Comparison of ENCODE assay signal across 12 cellular contexts in the genomic region with DNA sequence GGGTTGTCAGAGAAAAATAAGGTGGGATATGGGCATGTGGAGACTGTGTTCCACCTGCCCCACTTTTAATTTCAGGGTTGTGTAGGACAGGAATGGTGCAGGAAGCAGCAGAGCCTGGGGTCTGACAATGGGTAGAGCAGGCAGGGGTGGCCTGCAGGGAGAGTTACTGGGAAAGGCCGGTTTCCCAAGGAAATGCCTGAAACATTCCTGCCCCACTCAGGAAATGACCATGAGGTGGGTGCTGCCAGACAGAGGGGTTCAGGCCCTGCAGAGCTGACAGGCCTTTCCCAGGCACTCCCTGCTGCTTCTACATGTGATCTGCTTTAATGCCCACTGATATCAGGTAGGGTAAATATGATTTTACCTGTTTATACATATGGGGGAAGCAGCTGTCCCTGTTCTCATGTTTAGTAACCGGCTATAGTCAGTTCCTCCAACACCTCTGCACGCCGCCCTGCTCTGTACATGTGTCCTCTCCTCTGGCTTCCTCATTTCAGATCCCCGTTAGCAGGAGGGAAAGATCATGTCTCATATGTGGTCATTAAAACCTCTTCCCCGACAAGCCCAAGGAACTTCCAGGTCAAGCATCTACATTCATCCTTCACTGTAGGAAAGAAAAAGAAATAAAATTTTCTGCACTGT.
DNase-seq lines count a peak whose midpoint lies in the region; ATAC-seq, FAIRE-seq and TF ChIP-seq lines count a peak whose summit lies in the region.
"Had no signal": no experiment of that assay in that cellular context is flagged by ENCODE, and none has a peak within 500 bp of the region (broad histone marks: within the 10 kb centered on the region; RNA-seq: fewer than 3 reads in every experiment).

No MANE protein-coding gene starts in this region.

- H4K5ac ChIP-seq in mesendoderm (ENCODE audit: low read length): no peak overlapping the region

- H3K9me3 Mint-ChIP-seq in CD14-positive monocyte (peaks cover 0 to 2% (median 0%) of the 10 kb centered on the region in 7 donors), WTC11 (no peaks in the 10 kb centered on the region)
- H3K9me3 Mint-ChIP-seq: neural progenitor cell had no signal

- peaks cover 0 to 3% (median 2%) of the 10 kb centered on the region in 3 donors for H3K27me3 Mint-ChIP-seq in CD14-positive monocyte (ENCODE audit: low read depth in 3 of 3)
- peaks cover 5% of the 10 kb centered on the region for H3K27me3 Mint-ChIP-seq in WTC11 (ENCODE audit: low read depth)

- POLR2A ChIA-PET in WTC11 (lab: Charles Lee): interaction anchor here (1.0 kb wide), 1 partner anchor 11 kb away, joined by 5 read pairs; no protein-coding TSS in a partner anchor

- peaks cover 13% of the 10 kb centered on the region for H3K4me1 Mint-ChIP-seq in CD14-positive monocyte
- H3K4me1 Mint-ChIP-seq in WTC11: peaks cover 21% of the 10 kb centered on the region

- H3K27ac Mint-ChIP-seq in CD14-positive monocyte (peak overlapping the region in 2 of 7 donors; percentile 13 to 74), WTC11 (peak overlapping the region; percentile 22)
- H3K27ac Mint-ChIP-seq: neural progenitor cell had no signal

- H3K4me3 ChIP-seq in HL-60 (replicated peaks; ENCODE audit: insufficient read depth, low read length) (no peak overlapping the region), mesendoderm (ENCODE audit: low read length) (no peak overlapping the region)
- H3K4me3 ChIP-seq: BLaER1, neural progenitor cell had no signal

- no peak overlapping the region for H3K9ac ChIP-seq in mesendoderm (ENCODE audit: low read length)
- H3K9ac ChIP-seq: BLaER1, neural progenitor cell had no signal

- H3K36me3 Mint-ChIP-seq in CD14-positive monocyte (no peaks in the 10 kb centered on the region), WTC11 (no peaks in the 10 kb centered on the region)
- H3K36me3 Mint-ChIP-seq: neural progenitor cell had no signal

- H3K4me3 Mint-ChIP-seq in CD14-positive monocyte: no peak overlapping the region
- H3K4me3 Mint-ChIP-seq in WTC11: no peak overlapping the region
- H3K4me3 Mint-ChIP-seq: neural progenitor cell had no signal

- intact Hi-C loops in CD14-positive monocyte (cut with micrococcal nuclease): no loop called here

- H3K4ac ChIP-seq in mesendoderm (ENCODE audit: low read depth, low read length): no peak overlapping the region

- no peaks in the 10 kb centered on the region for H3K36me3 ChIP-seq in mesendoderm (ENCODE audit: control insufficient read depth, insufficient read depth, low read length)
- H3K36me3 ChIP-seq: BLaER1, neural progenitor cell had no signal

- no peak overlapping the region for H2BK5ac ChIP-seq in mesendoderm (ENCODE audit: low read length)

- peak overlapping the region; percentile 55 for H3K27ac ChIP-seq in HL-60 (replicated peaks)
- no peak overlapping the region for H3K27ac ChIP-seq in mesendoderm (ENCODE audit: low read depth, low read length)
- H3K27ac ChIP-seq: BLaER1, neural progenitor cell had no signal

- H2AK5ac ChIP-seq in mesendoderm (ENCODE audit: low read length): no peak overlapping the region

- H3K79me2 ChIP-seq in mesendoderm (ENCODE audit: control insufficient read depth, insufficient read depth, low read length): no peaks in the 10 kb centered on the region

- H3K4me1 ChIP-seq in mesendoderm (ENCODE audit: control insufficient read depth, low read depth, low read length): no peaks in the 10 kb centered on the region

- TF ChIP-seq POLR2A in H54 (IDR thresholded peaks at IDR 0.05; ENCODE audit: low read depth, low read length): no peak

- DNase-seq in CD14-positive monocyte (ENCODE audit: low spot score): peak; percentile 57
- DNase-seq in HL-60 (ENCODE audit: low read depth in 1 of 2, low spot score in 1 of 2): peak; percentile 52 to 89
- DNase-seq in WTC11 (ENCODE audit: low spot score): no peak
- DNase-seq in mesendoderm: peak; percentile 19
- DNase-seq in activated CD4-positive, CD25-positive, alpha-beta regulatory T cell (lab: John Stamatoyannopoulos, UW): no peak
- DNase-seq in NCI-H1092 (lab: John Stamatoyannopoulos, UW): no peak
- no peak for DNase-seq in H54 (ENCODE audit: insufficient read length, low spot score)
- DNase-seq: activated CD4-positive, alpha-beta T cell treated with anti-CD3 and anti-CD28 coated beads for 1 hour; NCI-H2029 treated with DMSO at 0.1 percent for 48 hours had no signal

- H3K79me1 ChIP-seq in mesendoderm (ENCODE audit: low read length): no peaks in the 10 kb centered on the region

- no peak for TF ChIP-seq CTCF in CD14-positive monocyte (IDR thresholded peaks at IDR 0.05)
- no peak for TF ChIP-seq CTCF in HL-60 (IDR thresholded peaks at IDR 0.05; ENCODE audit: insufficient read depth, low read length)
- TF ChIP-seq CTCF in WTC11 (IDR thresholded peaks at IDR 0.05): no peak

- no peak for FAIRE-seq in H54 (lab: Jason Lieb, UNC)

- H3K56ac ChIP-seq in mesendoderm (ENCODE audit: low read length): no peak overlapping the region

- no peak overlapping the region for H3K4me2 ChIP-seq in mesendoderm (ENCODE audit: low read length)
- H3K4me2 ChIP-seq: BLaER1, neural progenitor cell had no signal

- CTCF ChIA-PET in WTC11 (lab: Charles Lee): interaction anchor here (0.6 to 2.5 kb wide), 34 partner anchors 9 to 459 kb away, joined by 3 to 49 read pairs (median 6); no protein-coding TSS in a partner anchor

- H2BK15ac ChIP-seq in mesendoderm (replicated peaks; ENCODE audit: low read depth): no peak overlapping the region

- H3K18ac ChIP-seq in mesendoderm (ENCODE audit: low read length): no peak overlapping the region

- ATAC-seq in WTC11 (peak; percentile 14; the same call in 1 of the 2 replicates), HG03354 (IDR thresholded peaks at IDR 0.05; ENCODE audit: poor library complexity, severe bottlenecking, unreplicated experiment) (no peak)

- H3K27me3 ChIP-seq in HL-60 (ENCODE audit: insufficient read depth, poor library complexity, severe bottlenecking): no peaks in the 10 kb centered on the region
- H3K27me3 ChIP-seq in mesendoderm (ENCODE audit: insufficient read depth, low read length, poor library complexity): no peaks in the 10 kb centered on the region
- H3K27me3 ChIP-seq: BLaER1, neural progenitor cell had no signal

- no peak overlapping the region for H2BK120ac ChIP-seq in mesendoderm (ENCODE audit: low read depth, low read length)

- WGBS in mesendoderm (ENCODE audit: extremely low coverage, insufficient coverage, low lambda C conversion rate): no CpG with 5 or more reads among the region's 6 CpGs

- no peak overlapping the region for H4K8ac ChIP-seq in mesendoderm (ENCODE audit: low read depth, low read length)

- no peak overlapping the region for H3K23ac ChIP-seq in mesendoderm (ENCODE audit: low read length)

TF ChIP-seq in WTC11, 78 proteins besides CTCF, POLR2A, EP300 and RAD21 (continues in another document):
- TF ChIP-seq, protein P1, sequence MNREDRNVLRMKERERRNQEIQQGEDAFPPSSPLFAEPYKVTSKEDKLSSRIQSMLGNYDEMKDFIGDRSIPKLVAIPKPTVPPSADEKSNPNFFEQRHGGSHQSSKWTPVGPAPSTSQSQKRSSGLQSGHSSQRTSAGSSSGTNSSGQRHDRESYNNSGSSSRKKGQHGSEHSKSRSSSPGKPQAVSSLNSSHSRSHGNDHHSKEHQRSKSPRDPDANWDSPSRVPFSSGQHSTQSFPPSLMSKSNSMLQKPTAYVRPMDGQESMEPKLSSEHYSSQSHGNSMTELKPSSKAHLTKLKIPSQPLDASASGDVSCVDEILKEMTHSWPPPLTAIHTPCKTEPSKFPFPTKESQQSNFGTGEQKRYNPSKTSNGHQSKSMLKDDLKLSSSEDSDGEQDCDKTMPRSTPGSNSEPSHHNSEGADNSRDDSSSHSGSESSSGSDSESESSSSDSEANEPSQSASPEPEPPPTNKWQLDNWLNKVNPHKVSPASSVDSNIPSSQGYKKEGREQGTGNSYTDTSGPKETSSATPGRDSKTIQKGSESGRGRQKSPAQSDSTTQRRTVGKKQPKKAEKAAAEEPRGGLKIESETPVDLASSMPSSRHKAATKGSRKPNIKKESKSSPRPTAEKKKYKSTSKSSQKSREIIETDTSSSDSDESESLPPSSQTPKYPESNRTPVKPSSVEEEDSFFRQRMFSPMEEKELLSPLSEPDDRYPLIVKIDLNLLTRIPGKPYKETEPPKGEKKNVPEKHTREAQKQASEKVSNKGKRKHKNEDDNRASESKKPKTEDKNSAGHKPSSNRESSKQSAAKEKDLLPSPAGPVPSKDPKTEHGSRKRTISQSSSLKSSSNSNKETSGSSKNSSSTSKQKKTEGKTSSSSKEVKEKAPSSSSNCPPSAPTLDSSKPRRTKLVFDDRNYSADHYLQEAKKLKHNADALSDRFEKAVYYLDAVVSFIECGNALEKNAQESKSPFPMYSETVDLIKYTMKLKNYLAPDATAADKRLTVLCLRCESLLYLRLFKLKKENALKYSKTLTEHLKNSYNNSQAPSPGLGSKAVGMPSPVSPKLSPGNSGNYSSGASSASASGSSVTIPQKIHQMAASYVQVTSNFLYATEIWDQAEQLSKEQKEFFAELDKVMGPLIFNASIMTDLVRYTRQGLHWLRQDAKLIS (CRISPR knock-in tag; IDR thresholded peaks at IDR 0.05; ENCODE audit: borderline replicate concordance): no peak
- TF ChIP-seq, protein P2, sequence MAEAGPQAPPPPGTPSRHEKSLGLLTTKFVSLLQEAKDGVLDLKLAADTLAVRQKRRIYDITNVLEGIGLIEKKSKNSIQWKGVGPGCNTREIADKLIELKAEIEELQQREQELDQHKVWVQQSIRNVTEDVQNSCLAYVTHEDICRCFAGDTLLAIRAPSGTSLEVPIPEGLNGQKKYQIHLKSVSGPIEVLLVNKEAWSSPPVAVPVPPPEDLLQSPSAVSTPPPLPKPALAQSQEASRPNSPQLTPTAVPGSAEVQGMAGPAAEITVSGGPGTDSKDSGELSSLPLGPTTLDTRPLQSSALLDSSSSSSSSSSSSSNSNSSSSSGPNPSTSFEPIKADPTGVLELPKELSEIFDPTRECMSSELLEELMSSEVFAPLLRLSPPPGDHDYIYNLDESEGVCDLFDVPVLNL (CRISPR knock-in tag; IDR thresholded peaks at IDR 0.05; ENCODE audit: borderline replicate concordance, low read depth): no peak
- TF ChIP-seq, protein P3, sequence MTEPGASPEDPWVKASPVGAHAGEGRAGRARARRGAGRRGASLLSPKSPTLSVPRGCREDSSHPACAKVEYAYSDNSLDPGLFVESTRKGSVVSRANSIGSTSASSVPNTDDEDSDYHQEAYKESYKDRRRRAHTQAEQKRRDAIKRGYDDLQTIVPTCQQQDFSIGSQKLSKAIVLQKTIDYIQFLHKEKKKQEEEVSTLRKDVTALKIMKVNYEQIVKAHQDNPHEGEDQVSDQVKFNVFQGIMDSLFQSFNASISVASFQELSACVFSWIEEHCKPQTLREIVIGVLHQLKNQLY (CRISPR knock-in tag; IDR thresholded peaks at IDR 0.05): no peak
- no peak for TF ChIP-seq FOXP1 (CRISPR knock-in tag; IDR thresholded peaks at IDR 0.05; ENCODE audit: borderline replicate concordance)

Comparison
In these comparisons a context has a peak if more than half of its experiments do, and no peak if none do; other contexts are left out.
1. DNase-seq: peak in CD14-positive monocyte (single experiment), HL-60 (2 of 2) and mesendoderm (single experiment); none in WTC11 (single experiment), activated CD4-positive, CD25-positive, alpha-beta regulatory T cell (0 of 4), NCI-H1092 (single experiment) and H54 (single experiment).